Comparison of ENCODE assay signal across 19 cellular contexts in the genomic region with DNA sequence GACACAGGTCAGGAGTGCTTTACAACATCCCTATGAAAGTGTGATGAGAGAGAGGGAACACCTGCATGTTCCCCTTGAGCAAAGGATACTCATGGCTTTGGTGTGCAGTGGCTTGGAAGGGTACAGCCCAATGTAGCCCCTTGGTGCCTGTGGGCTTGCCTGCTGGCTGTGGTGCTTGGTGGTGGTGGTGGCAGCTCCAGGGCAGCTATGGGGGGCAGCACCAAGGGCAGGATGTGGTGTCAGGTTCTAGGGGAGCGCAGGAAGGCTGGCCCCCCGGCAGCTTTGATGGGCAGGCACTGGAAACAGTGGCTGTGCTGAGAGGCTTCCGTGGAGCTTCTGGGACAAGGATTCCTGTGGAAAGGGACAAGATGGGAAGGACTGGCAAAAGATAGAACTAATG.
A peak's percentile ranks its signal among the peaks of the same experiment; 100 is the strongest.
DNase-seq lines count a peak whose midpoint lies in the region; ATAC-seq, FAIRE-seq and TF ChIP-seq lines count a peak whose summit lies in the region.
"Had no signal": no experiment of that assay in that cellular context is flagged by ENCODE, and none has a peak within 500 bp of the region (broad histone marks: within the 10 kb centered on the region; RNA-seq: fewer than 3 reads in every experiment).

No MANE protein-coding gene starts in this region.

- no peak overlapping the region for H2AFZ ChIP-seq in trophoblast cell (ENCODE audit: insufficient read depth, low read length, poor library complexity)
- H2AFZ ChIP-seq in MM.1S (ENCODE audit: low read length) = no peak overlapping the region
- H2AFZ ChIP-seq: GM23338 had no signal

- peak; percentile 38 for DNase-seq in activated CD8-positive, alpha-beta memory T cell treated with anti-CD3 and anti-CD28 coated beads, Interleukin-2, amount 10 ng/mL, durations not matched to agents 7 days and 5 days
- DNase-seq in activated CD8-positive, alpha-beta memory T cell treated with anti-CD3 and anti-CD28 coated beads, Interleukin-2, amount 50 U/mL, for 48 hours = no peak
- DNase-seq in islet precursor cell (peak; percentile 35), trophoblast cell (no peak), MM.1S (no peak), GM12891 (ENCODE audit: insufficient read length, low spot score) (no peak)
- DNase-seq: 8988T; ACHN; Calu3; CD4-positive, CD25-positive, alpha-beta regulatory T cell; DMS 273 treated with DMSO at 0.1 percent for 48 hours; HCEC 1CT; HFFc6 had no signal

- H3K14ac ChIP-seq in trophoblast cell (ENCODE audit: low read length) = peak overlapping the region; percentile 23

- H3K79me1 ChIP-seq in trophoblast cell (ENCODE audit: low read length) = peaks cover 3% of the 10 kb centered on the region

- no peak overlapping the region for H2BK5ac ChIP-seq in trophoblast cell (ENCODE audit: low read depth, low read length, poor library complexity)

- H2BK120ac ChIP-seq in trophoblast cell (ENCODE audit: insufficient read depth, low read length, poor library complexity) = no peak overlapping the region

- H3K9ac ChIP-seq in trophoblast cell (ENCODE audit: low read length) (no peak overlapping the region), MM.1S (ENCODE audit: low read length) (no peak overlapping the region)
- H3K9ac ChIP-seq: BLaER1 treated with 17β-estradiol and CSF1 and Interleukin-3, amounts not matched to agents 10 nM and 100 nM had no signal

- TF ChIP-seq CTCF in MM.1S (IDR thresholded peaks at IDR 0.05; ENCODE audit: low read length) = no peak

- no peaks in the 10 kb centered on the region for H3K36me3 ChIP-seq in trophoblast cell (ENCODE audit: control insufficient read depth in 1 of 2, insufficient read depth in 2 of 2, low read length in 2 of 2)
- H3K36me3 ChIP-seq in MM.1S (replicated peaks; ENCODE audit: insufficient read depth, low read length) = no peaks in the 10 kb centered on the region
- H3K36me3 ChIP-seq: BLaER1 treated with 17β-estradiol and CSF1 and Interleukin-3, amounts not matched to agents 10 nM and 100 nM had no signal

- no peaks in the 10 kb centered on the region for H3K9me3 ChIP-seq in trophoblast cell (ENCODE audit: insufficient read depth, low read depth, low read length)
- H3K9me3 ChIP-seq in MM.1S (replicated peaks; ENCODE audit: insufficient read depth, low read length) = no peaks in the 10 kb centered on the region

- H3K4me3 Mint-ChIP-seq in activated CD8-positive, alpha-beta memory T cell treated with anti-CD3 and anti-CD28 coated beads, Interleukin-2, amount 10 ng/mL, durations not matched to agents 7 days and 5 days = no peak overlapping the region
- H3K4me3 Mint-ChIP-seq: CD4-positive, CD25-positive, alpha-beta regulatory T cell; GM23338; HFFc6 had no signal

- H2BK12ac ChIP-seq in trophoblast cell (ENCODE audit: low read length) = no peak overlapping the region

- H3K79me2 ChIP-seq in trophoblast cell (ENCODE audit: control insufficient read depth, insufficient read depth, low read length, poor library complexity) (no peaks in the 10 kb centered on the region), MM.1S (ENCODE audit: low read length) (no peaks in the 10 kb centered on the region)

- no peak for TF ChIP-seq POLR2A in GM12891 (IDR thresholded peaks at IDR 0.05; ENCODE audit: low read depth, low read length)

- no peak overlapping the region for H4K12ac ChIP-seq in trophoblast cell (ENCODE audit: low read depth, low read length)

- WGBS in trophoblast cell (ENCODE audit: extremely low coverage, insufficient coverage, insufficient read length) = no CpG with 5 or more reads among the region's 3 CpGs

- no peak overlapping the region for H3K4me3 ChIP-seq in trophoblast cell (ENCODE audit: low read depth, low read length)
- no peak overlapping the region for H3K4me3 ChIP-seq in MM.1S (ENCODE audit: low read length)
- H3K4me3 ChIP-seq: BLaER1 treated with 17β-estradiol and CSF1 and Interleukin-3, amounts not matched to agents 10 nM and 100 nM; GM23338 had no signal

- no peaks in the 10 kb centered on the region for H3F3A ChIP-seq in MM.1S (ENCODE audit: insufficient read depth, low read length)

- no peak overlapping the region for H4K91ac ChIP-seq in trophoblast cell (ENCODE audit: low read depth, low read length)

- no peaks in the 10 kb centered on the region for H4K20me1 ChIP-seq in MM.1S (ENCODE audit: insufficient read depth, low read length)
- H4K20me1 ChIP-seq: BLaER1 treated with 17β-estradiol and CSF1 and Interleukin-3, amounts not matched to agents 10 nM and 100 nM had no signal

- H3K4ac ChIP-seq in trophoblast cell (ENCODE audit: low read depth, low read length) = no peak overlapping the region

- no peak overlapping the region for H4K8ac ChIP-seq in trophoblast cell (ENCODE audit: low read depth, low read length)

- H3K27me3 Mint-ChIP-seq in activated CD8-positive, alpha-beta memory T cell treated with anti-CD3 and anti-CD28 coated beads, Interleukin-2, amount 10 ng/mL, durations not matched to agents 7 days and 5 days = peaks cover under 1% of the 10 kb centered on the region

- no peak overlapping the region for H3K23ac ChIP-seq in trophoblast cell (ENCODE audit: low read length)

- FAIRE-seq in GM12891 (lab: Jason Lieb, UNC) = no peak
- FAIRE-seq: GM18507, HepG2, HTR-8/SVneo had no signal

- no peaks in the 10 kb centered on the region for H3K36me3 Mint-ChIP-seq in activated CD8-positive, alpha-beta memory T cell treated with anti-CD3 and anti-CD28 coated beads, Interleukin-2, amount 10 ng/mL, durations not matched to agents 7 days and 5 days
- H3K36me3 Mint-ChIP-seq: CD4-positive, CD25-positive, alpha-beta regulatory T cell had no signal

- ATAC-seq in activated CD8-positive, alpha-beta memory T cell treated with anti-CD3 and anti-CD28 coated beads, Interleukin-2, amount 10 ng/mL, durations not matched to agents 7 days and 5 days = no peak
- ATAC-seq in GM19455 (IDR thresholded peaks at IDR 0.05; ENCODE audit: unreplicated experiment) = no peak
- ATAC-seq: GM23338, HepG2 had no signal

- H2AK5ac ChIP-seq in trophoblast cell (ENCODE audit: low read length) = no peak overlapping the region

- H3K18ac ChIP-seq in trophoblast cell (ENCODE audit: low read length) = no peak overlapping the region

- H3K4me2 ChIP-seq in trophoblast cell (ENCODE audit: low read length) (no peak overlapping the region), MM.1S (ENCODE audit: low read depth, low read length) (no peak overlapping the region)
- H3K4me2 ChIP-seq: BLaER1 treated with 17β-estradiol and CSF1 and Interleukin-3, amounts not matched to agents 10 nM and 100 nM; GM23338 had no signal

- H3K9me2 ChIP-seq in MM.1S (replicated peaks; ENCODE audit: insufficient read depth, low read length) = no peaks in the 10 kb centered on the region

- no peaks in the 10 kb centered on the region for H3K4me1 Mint-ChIP-seq in activated CD8-positive, alpha-beta memory T cell treated with anti-CD3 and anti-CD28 coated beads, Interleukin-2, amount 10 ng/mL, durations not matched to agents 7 days and 5 days
- H3K4me1 Mint-ChIP-seq: CD4-positive, CD25-positive, alpha-beta regulatory T cell had no signal

- H3K9me3 Mint-ChIP-seq in activated CD8-positive, alpha-beta memory T cell treated with anti-CD3 and anti-CD28 coated beads, Interleukin-2, amount 10 ng/mL, durations not matched to agents 7 days and 5 days (ENCODE audit: low read depth) = peaks cover 3% of the 10 kb centered on the region
- H3K9me3 Mint-ChIP-seq: GM23338 had no signal

- H3K27ac Mint-ChIP-seq in activated CD8-positive, alpha-beta memory T cell treated with anti-CD3 and anti-CD28 coated beads, Interleukin-2, amount 10 ng/mL, durations not matched to agents 7 days and 5 days = no peak overlapping the region
- H3K27ac Mint-ChIP-seq: CD4-positive, CD25-positive, alpha-beta regulatory T cell; GM23338; HFFc6 had no signal

- H3K27ac ChIP-seq in trophoblast cell (ENCODE audit: low read depth, low read length) (no peak overlapping the region), MM.1S (ENCODE audit: low read length) (no peak overlapping the region)
- H3K27ac ChIP-seq: BLaER1 treated with 17β-estradiol and CSF1 and Interleukin-3, amounts not matched to agents 10 nM and 100 nM had no signal

- H3K27me3 ChIP-seq in trophoblast cell (ENCODE audit: insufficient read depth, low read length) (no peaks in the 10 kb centered on the region), MM.1S (replicated peaks; ENCODE audit: insufficient read depth, low read length) (no peaks in the 10 kb centered on the region)
- H3K27me3 ChIP-seq: BLaER1 treated with 17β-estradiol and CSF1 and Interleukin-3, amounts not matched to agents 10 nM and 100 nM had no signal

- H3K4me1 ChIP-seq in trophoblast cell (ENCODE audit: control insufficient read depth in 1 of 2, insufficient read depth in 2 of 2, low read length in 2 of 2) (no peaks in the 10 kb centered on the region), MM.1S (ENCODE audit: low read length) (peaks cover 4% of the 10 kb centered on the region)

- CTCF ChIA-PET in activated CD8-positive, alpha-beta memory T cell treated with anti-CD3 and anti-CD28 coated beads, Interleukin-2, amount 10 ng/mL, durations not matched to agents 7 days and 5 days (lab: Charles Lee) = interaction anchor here (1.1 kb wide), 1 partner anchor 145 kb away, joined by 3 read pairs; no protein-coding TSS in a partner anchor

TF ChIP-seq in GM12891, 5 proteins besides CTCF, POLR2A, EP300 and RAD21:
- TF ChIP-seq POU2F2 (IDR thresholded peaks at IDR 0.05; ENCODE audit: low read depth, low read length) (no peak), TAF1 (IDR thresholded peaks at IDR 0.05; ENCODE audit: low read depth, low read length) (no peak), SPI1 (IDR thresholded peaks at IDR 0.05; ENCODE audit: low read depth, low read length) (no peak), POLR2AphosphoS5 (IDR thresholded peaks at IDR 0.05; ENCODE audit: low read depth, low read length) (no peak), PAX5 (IDR thresholded peaks at IDR 0.05; ENCODE audit: insufficient read depth, low read length, severe bottlenecking) (no peak)

Comparison
In these comparisons a context has a peak if more than half of its experiments do, and no peak if none do; other contexts are left out.
1. DNase-seq: peak in activated CD8-positive, alpha-beta memory T cell treated with anti-CD3 and anti-CD28 coated beads, Interleukin-2, amount 10 ng/mL, durations not matched to agents 7 days and 5 days (single experiment) and islet precursor cell (single experiment); none in activated CD8-positive, alpha-beta memory T cell treated with anti-CD3 and anti-CD28 coated beads, Interleukin-2, amount 50 U/mL, for 48 hours (single experiment), trophoblast cell (0 of 2), MM.1S (single experiment) and GM12891 (single experiment).